In the genomic region with DNA sequence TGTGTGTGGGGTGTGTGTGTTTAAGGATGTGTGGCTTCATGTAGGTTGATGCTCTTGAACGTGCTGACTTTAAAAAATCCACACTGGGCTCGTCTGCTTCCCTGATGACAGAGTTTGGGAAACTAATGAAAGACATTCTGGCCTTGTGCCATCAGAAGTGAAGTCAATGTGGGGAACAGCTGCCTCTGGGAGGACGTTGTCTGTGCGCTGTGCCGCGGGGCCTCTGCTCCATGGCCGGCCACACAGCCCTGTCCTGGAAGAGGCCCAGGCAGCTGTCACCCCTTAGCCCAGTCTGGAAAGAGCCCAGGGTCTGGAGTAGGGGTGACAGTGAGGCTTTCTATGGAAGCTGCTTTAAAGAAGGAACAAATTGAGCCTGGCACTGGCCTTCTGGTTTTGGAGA, we compare ENCODE assay signal across 11 cellular contexts.
A peak's percentile ranks its signal among the peaks of the same experiment; 100 is the strongest.
DNase-seq lines count a peak whose midpoint lies in the region; ATAC-seq and TF ChIP-seq lines count a peak whose summit lies in the region.
"Had no signal": no experiment of that assay in that cellular context is flagged by ENCODE, and none has a peak within 500 bp of the region (broad histone marks: within the 10 kb centered on the region; RNA-seq: fewer than 3 reads in every experiment).

No MANE protein-coding gene starts in this region.

- dilution Hi-C loops in IMR-90 (cut with HindIII; ENCODE audit: low sequenced_read_pairs, unreplicated experiment), result no loop called here

- H3K9ac ChIP-seq in IMR-90 (ENCODE audit: low read depth, low read length), result no peak overlapping the region
- H3K9ac ChIP-seq in colonic mucosa (ENCODE audit: low read depth in 2 of 2, low read length in 2 of 2), result no peak overlapping the region

- H3K36me3 ChIP-seq in IMR-90 (ENCODE audit: control insufficient read depth, insufficient read depth, low read length), result no peaks in the 10 kb centered on the region
- no peaks in the 10 kb centered on the region for H3K36me3 ChIP-seq in body of pancreas (replicated peaks in 1 of 2; ENCODE audit: insufficient read depth in 1 of 2, low read depth in 2 of 2)
- H3K36me3 ChIP-seq in colonic mucosa, result no peaks in the 10 kb centered on the region
- no peaks in the 10 kb centered on the region for H3K36me3 ChIP-seq in CD8-positive, alpha-beta memory T cell (ENCODE audit: insufficient read depth, low read length)

- no peak overlapping the region for H2AK9ac ChIP-seq in IMR-90 (replicated peaks; ENCODE audit: low read depth, low read length, poor library complexity)

- peaks cover 36% of the 10 kb centered on the region for H3K9me1 ChIP-seq in IMR-90 (ENCODE audit: insufficient read depth, low read length)

- peak overlapping the region; percentile 68; the same call in 1 of the 2 replicates for H2AK5ac ChIP-seq in IMR-90 (ENCODE audit: low read depth, low read length)

- H3K4me2 ChIP-seq in IMR-90 (ENCODE audit: low read depth, low read length), result no peak overlapping the region

- H4K8ac ChIP-seq in IMR-90 (ENCODE audit: low read depth in 2 of 2, low read length in 2 of 2), result peak overlapping the region in 1 of 2 experiments; percentile 63; a peak in 1 of 4 replicates

- DNase-seq in AG04450 (ENCODE audit: low read depth, low spot score), result peak; percentile 18
- DNase-seq in IMR-90, result peak; percentile 79
- DNase-seq in body of pancreas, result peak in 2 of 4 donors; percentile 23 to 26
- no peak for DNase-seq in left lobe of liver (ENCODE audit: low spot score)
- no peak for DNase-seq in AML-193 (lab: John Stamatoyannopoulos, UW)
- no peak for DNase-seq in colonic mucosa
- no peak for DNase-seq in left colon
- DNase-seq in CD8-positive, alpha-beta memory T cell, result no peak
- DNase-seq: KG1 had no signal

- H3K4me1 Mint-ChIP-seq in CD8-positive, alpha-beta memory T cell, result no peaks in the 10 kb centered on the region

- H3K9me3 ChIP-seq in AG04450 (ENCODE audit: control insufficient read depth, insufficient read depth, low read length), result no peaks in the 10 kb centered on the region
- no peaks in the 10 kb centered on the region for H3K9me3 ChIP-seq in IMR-90 (ENCODE audit: control insufficient read depth, insufficient read depth, low read length)
- no peaks in the 10 kb centered on the region for H3K9me3 ChIP-seq in body of pancreas
- no peaks in the 10 kb centered on the region for H3K9me3 ChIP-seq in colonic mucosa
- H3K9me3 ChIP-seq in CD8-positive, alpha-beta memory T cell (ENCODE audit: low read length), result no peaks in the 10 kb centered on the region

- no peak overlapping the region for H2BK5ac ChIP-seq in IMR-90 (ENCODE audit: low read depth, low read length, poor library complexity, severe bottlenecking)

- H2AFZ ChIP-seq in IMR-90 (replicated peaks; ENCODE audit: low read length, poor library complexity), result peak overlapping the region; percentile 9

- CTCF ChIA-PET in AG04450 (lab: Charles Lee) (no interaction called here), IMR-90 (lab: Yijun Ruan, JAX) (interaction anchor here (1.0 kb wide), 1 partner anchor 30 kb away, joined by 3 read pairs; no protein-coding TSS in a partner anchor)
- CTCF ChIA-PET in CD8-positive, alpha-beta memory T cell (lab: Charles Lee), result no interaction called here

- peak; percentile 61 for ATAC-seq in IMR-90 (ENCODE audit: low read depth)
- peak; percentile 47 for ATAC-seq in body of pancreas
- peak; percentile 36 for ATAC-seq in left lobe of liver
- no peak for ATAC-seq in left colon
- ATAC-seq: WTC11 had no signal

- H2BK15ac ChIP-seq in IMR-90 (ENCODE audit: low read depth, low read length), result no peak overlapping the region

- in situ Hi-C loops in IMR-90 (cut with MboI; ENCODE audit: low sequenced_read_pairs), result no loop called here

- H2BK20ac ChIP-seq in IMR-90 (ENCODE audit: low read depth, low read length), result 0 out of 2 replicates have a peak overlapping the region, but pooled peaks have one; percentile 26

- intact Hi-C loops in IMR-90 (cut with micrococcal nuclease) (no loop called here), body of pancreas (cut with DNase I) (no loop called here), colonic mucosa (cut with DNase I) (loop anchor here (10.0 kb wide), 1 partner anchor 220 kb away; no protein-coding TSS in a partner anchor), left colon (cut with DNase I, micrococcal nuclease) (no loop called here)

- peak overlapping the region; percentile 64 for H3K14ac ChIP-seq in IMR-90 (replicated peaks; ENCODE audit: low read depth, low read length)

- H3K27ac ChIP-seq in AG04450 (ENCODE audit: low read depth, low read length), result no peak overlapping the region
- H3K27ac ChIP-seq in IMR-90 (ENCODE audit: insufficient read depth, low read length), result no peak overlapping the region
- H3K27ac ChIP-seq in body of pancreas, result peak overlapping the region in 1 of 4 donors; percentile 11
- no peak overlapping the region for H3K27ac ChIP-seq in colonic mucosa
- H3K27ac ChIP-seq in CD8-positive, alpha-beta memory T cell (ENCODE audit: low read depth, low read length), result no peak overlapping the region
- H3K27ac ChIP-seq: C4-2B had no signal

- TF ChIP-seq RAD21 in IMR-90 (IDR thresholded peaks at IDR 0.05; ENCODE audit: low read length), result no peak

- no peak for TF ChIP-seq POLR2A in IMR-90 (IDR thresholded peaks at IDR 0.05; ENCODE audit: low read depth, low read length)
- TF ChIP-seq POLR2A in body of pancreas (IDR thresholded peaks at IDR 0.05), result no peak

- peak overlapping the region; percentile 58 for H3K4ac ChIP-seq in IMR-90 (ENCODE audit: low read depth, low read length)

- H3K4me3 ChIP-seq in AG04450 (ENCODE audit: low read depth, low read length) (no peak overlapping the region), IMR-90 (ENCODE audit: insufficient read depth, low read depth, low read length) (no peak overlapping the region), body of pancreas (no peak overlapping the region), colonic mucosa (no peak overlapping the region)
- no peak overlapping the region for H3K4me3 ChIP-seq in CD8-positive, alpha-beta memory T cell (ENCODE audit: low read length)

- H3K79me1 ChIP-seq in IMR-90 (ENCODE audit: low read depth in 1 of 2, low read length in 2 of 2), result peaks cover 40 to 99% of the 10 kb centered on the region in 2 experiments

- 40% methylated on average over 5 of the region's 7 CpGs; no CpG with 5 or more reads in 1 of the 2 experiments for WGBS in IMR-90 (ENCODE audit: extremely low coverage in 2 of 2, insufficient read length in 1 of 2), 2 experiments
- 19 to 25% methylated on average over 7 of the region's 7 CpGs for WGBS in body of pancreas, 2 donors

- H3K27me3 Mint-ChIP-seq in CD8-positive, alpha-beta memory T cell, result peaks cover 6% of the 10 kb centered on the region in 2 donors

- H3K27ac Mint-ChIP-seq in CD8-positive, alpha-beta memory T cell, result no peak overlapping the region
- H3K27ac Mint-ChIP-seq: WTC11 had no signal

- BruUV-seq in IMR-90 (replicated peaks; lab: Mats Ljungman, UMichigan), result no TSS peak

- peak overlapping the region; percentile 32; the same call in 1 of the 2 replicates for H4K91ac ChIP-seq in IMR-90 (ENCODE audit: insufficient read depth, low read depth, low read length)

- H4K5ac ChIP-seq in IMR-90 (ENCODE audit: low read depth, low read length), result no peak overlapping the region

- H3K56ac ChIP-seq in IMR-90 (ENCODE audit: extremely low read depth, insufficient read depth, low read length), result no peak overlapping the region

- POLR2A ChIA-PET in AG04450 (lab: Yijun Ruan, JAX), result no interaction called here
- POLR2A ChIA-PET in IMR-90 (lab: Charles Lee; ENCODE audit: unreplicated experiment), result no interaction called here
- POLR2A ChIA-PET in CD8-positive, alpha-beta memory T cell (lab: Charles Lee), result no interaction called here

- H4K20me1 ChIP-seq in IMR-90 (ENCODE audit: insufficient read depth, low read length), result peaks cover 92% of the 10 kb centered on the region

- TF ChIP-seq CTCF in AG04450 (IDR thresholded peaks at IDR 0.05; ENCODE audit: low read depth, low read length), result no peak
- TF ChIP-seq CTCF in IMR-90 (conservative IDR thresholded peaks at IDR 0.05; ENCODE audit: low read depth, low read length), result no peak
- TF ChIP-seq CTCF in body of pancreas (IDR thresholded peaks at IDR 0.05), result no peak
- TF ChIP-seq CTCF in colonic mucosa (IDR thresholded peaks at IDR 0.05), result no peak

- H3K36me3 Mint-ChIP-seq in CD8-positive, alpha-beta memory T cell, result no peaks in the 10 kb centered on the region

- peak overlapping the region; percentile 41 for H3K23ac ChIP-seq in IMR-90 (ENCODE audit: low read depth, low read length)

- H3K18ac ChIP-seq in IMR-90 (ENCODE audit: low read depth, low read length), result no peak overlapping the region

- peak overlapping the region; percentile 4; the same call in 1 of the 2 replicates for H2BK120ac ChIP-seq in IMR-90 (ENCODE audit: low read depth, low read length)

- H3K4me3 Mint-ChIP-seq in CD8-positive, alpha-beta memory T cell, result no peak overlapping the region
- H3K4me3 Mint-ChIP-seq: WTC11 had no signal

- no peaks in the 10 kb centered on the region for H3K27me3 ChIP-seq in AG04450 (ENCODE audit: control insufficient read depth, insufficient read depth, low read length)
- no peaks in the 10 kb centered on the region for H3K27me3 ChIP-seq in IMR-90 (ENCODE audit: control insufficient read depth, insufficient read depth, low read length)
- H3K27me3 ChIP-seq in body of pancreas, result no peaks in the 10 kb centered on the region
- H3K27me3 ChIP-seq in colonic mucosa, result no peaks in the 10 kb centered on the region
- no peaks in the 10 kb centered on the region for H3K27me3 ChIP-seq in CD8-positive, alpha-beta memory T cell (ENCODE audit: insufficient read depth, low read length, poor library complexity, severe bottlenecking)

- no peaks in the 10 kb centered on the region for H3K9me3 Mint-ChIP-seq in CD8-positive, alpha-beta memory T cell

- peaks cover 28% of the 10 kb centered on the region for H3K4me1 ChIP-seq in IMR-90 (ENCODE audit: control insufficient read depth, insufficient read depth, low read length)
- H3K4me1 ChIP-seq in body of pancreas, result peaks cover 26% of the 10 kb centered on the region
- H3K4me1 ChIP-seq in colonic mucosa, result no peaks in the 10 kb centered on the region
- H3K4me1 ChIP-seq in CD8-positive, alpha-beta memory T cell (ENCODE audit: insufficient read depth, low read length), result no peaks in the 10 kb centered on the region

TF ChIP-seq in IMR-90, 13 proteins besides CTCF, POLR2A, EP300 and RAD21 (continues in another document):
- no peak for TF ChIP-seq FOS (IDR thresholded peaks at IDR 0.05; ENCODE audit: low read depth, low read length)
- no peak for TF ChIP-seq NFE2L2 (IDR thresholded peaks at IDR 0.05; ENCODE audit: low read depth, low read length)
- TF ChIP-seq, protein P1, sequence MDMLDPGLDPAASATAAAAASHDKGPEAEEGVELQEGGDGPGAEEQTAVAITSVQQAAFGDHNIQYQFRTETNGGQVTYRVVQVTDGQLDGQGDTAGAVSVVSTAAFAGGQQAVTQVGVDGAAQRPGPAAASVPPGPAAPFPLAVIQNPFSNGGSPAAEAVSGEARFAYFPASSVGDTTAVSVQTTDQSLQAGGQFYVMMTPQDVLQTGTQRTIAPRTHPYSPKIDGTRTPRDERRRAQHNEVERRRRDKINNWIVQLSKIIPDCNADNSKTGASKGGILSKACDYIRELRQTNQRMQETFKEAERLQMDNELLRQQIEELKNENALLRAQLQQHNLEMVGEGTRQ (IDR thresholded peaks at IDR 0.05; ENCODE audit: low read depth, low read length), result no peak
- TF ChIP-seq CEBPB (IDR thresholded peaks at IDR 0.05; ENCODE audit: low read depth, low read length), result no peak
- TF ChIP-seq BHLHE40 (IDR thresholded peaks at IDR 0.05; ENCODE audit: low read depth, low read length), result no peak
- TF ChIP-seq RFX5 (IDR thresholded peaks at IDR 0.05; ENCODE audit: low read depth, low read length), result no peak

Comparison
In these comparisons a context has a peak if more than half of its experiments do, and no peak if none do; other contexts are left out.
1. DNase-seq: peak in AG04450 (single experiment) and IMR-90 (single experiment); none in left lobe of liver (single experiment), AML-193 (0 of 2), colonic mucosa (single experiment), left colon (0 of 2) and CD8-positive, alpha-beta memory T cell (0 of 5).